Comparison of ENCODE assay signal across 8 cellular contexts in genomic region chr1:151199860-151200581, GRCh38. TPM values are rescaled to one million over a fixed set of nuclear protein-coding genes. Genes with fewer than 3 reads are reported as not detected.
DNase-seq lines count a peak whose midpoint lies in the region; ATAC-seq lines count a peak whose summit lies in the region.

No MANE protein-coding gene starts in this region.

- peaks cover 27% of the 10 kb centered on the region for H3K36me3 ChIP-seq in SK-N-MC (ENCODE audit: insufficient read depth, low read length)

- 0 out of 2 replicates have a peak overlapping the region, but pooled peaks have one; percentile 87 for H3K27ac ChIP-seq in SK-N-MC

- peaks cover 41% of the 10 kb centered on the region for H3K4me1 Mint-ChIP-seq in activated CD4-positive, alpha-beta T cell treated with anti-CD3 and anti-CD28 coated beads for 36 hours
- H3K4me1 Mint-ChIP-seq in effector memory CD8-positive, alpha-beta T cell (ENCODE audit: low read depth in 2 of 2) = peaks cover 31 to 39% of the 10 kb centered on the region in 2 donors
- peaks cover 30 to 63% (median 50%) of the 10 kb centered on the region in 4 donors for H3K4me1 Mint-ChIP-seq in naive thymus-derived CD8-positive, alpha-beta T cell

- H3K4me3 ChIP-seq in SK-N-MC = peak overlapping the region; percentile 100

- peak; percentile 28 for ATAC-seq in activated CD4-positive, alpha-beta T cell treated with anti-CD3 and anti-CD28 coated beads for 36 hours
- ATAC-seq in effector memory CD8-positive, alpha-beta T cell (replicated peaks) = no peak
- ATAC-seq in naive thymus-derived CD8-positive, alpha-beta T cell = no peak
- no peak for ATAC-seq in GM21576 (IDR thresholded peaks at IDR 0.05; ENCODE audit: unreplicated experiment)
- ATAC-seq in HG03571 (IDR thresholded peaks at IDR 0.05; ENCODE audit: unreplicated experiment) = no peak
- ATAC-seq in HG03095 (IDR thresholded peaks at IDR 0.05; ENCODE audit: unreplicated experiment) = no peak

- CTCF ChIA-PET in activated CD4-positive, alpha-beta T cell treated with anti-CD3 and anti-CD28 coated beads for 36 hours (lab: Charles Lee) = interaction anchor here (0.7 to 2.3 kb wide), 6 partner anchors 43 to 433 kb away, joined by 3 to 10 read pairs (median 3); partner anchors contain the start of gene TNFAIP8L2

- intact Hi-C loops in activated CD4-positive, alpha-beta T cell treated with anti-CD3 and anti-CD28 coated beads for 36 hours (cut with DNase I, micrococcal nuclease) = loop anchor here (2.0 to 5.0 kb wide), 6 partner anchors 43 to 202 kb away; partner anchors contain the start of genes RFX5 (in 2 of the 2), GABPB2 (in 1 of the 2), PI4KB (in 1 of the 2) and PRUNE1 (in 1 of the 2)

- peak overlapping the region; percentile 97 for H3K9ac ChIP-seq in SK-N-MC (ENCODE audit: insufficient read length)

- H3K36me3 Mint-ChIP-seq in activated CD4-positive, alpha-beta T cell treated with anti-CD3 and anti-CD28 coated beads for 36 hours (ENCODE audit: low read depth) = peaks cover 34% of the 10 kb centered on the region
- peaks cover 41% of the 10 kb centered on the region for H3K36me3 Mint-ChIP-seq in effector memory CD8-positive, alpha-beta T cell (ENCODE audit: insufficient read depth)
- peaks cover 0 to 31% (median 9%) of the 10 kb centered on the region in 3 donors for H3K36me3 Mint-ChIP-seq in naive thymus-derived CD8-positive, alpha-beta T cell

- no peaks in the 10 kb centered on the region for H3K9me3 ChIP-seq in SK-N-MC (ENCODE audit: low read depth, low read length)

- peak; percentile 51 for DNase-seq in activated CD4-positive, alpha-beta T cell treated with anti-CD3 and anti-CD28 coated beads for 36 hours
- DNase-seq in activated CD4-positive, alpha-beta T cell treated with anti-CD3 and anti-CD28 coated beads for 1 hour = no peak
- no peak for DNase-seq in SK-N-MC (ENCODE audit: low read depth, low spot score)
- no peak for DNase-seq in effector memory CD8-positive, alpha-beta T cell
- no peak for DNase-seq in naive thymus-derived CD8-positive, alpha-beta T cell

- no peaks in the 10 kb centered on the region for H3K9me3 Mint-ChIP-seq in activated CD4-positive, alpha-beta T cell treated with anti-CD3 and anti-CD28 coated beads for 36 hours (ENCODE audit: low read depth)
- H3K9me3 Mint-ChIP-seq in effector memory CD8-positive, alpha-beta T cell = no peaks in the 10 kb centered on the region
- H3K9me3 Mint-ChIP-seq in naive thymus-derived CD8-positive, alpha-beta T cell = no peaks in the 10 kb centered on the region

- H3K27ac Mint-ChIP-seq in activated CD4-positive, alpha-beta T cell treated with anti-CD3 and anti-CD28 coated beads for 36 hours = peak overlapping the region; percentile 100
- peak overlapping the region; percentile 97 to 99 for H3K27ac Mint-ChIP-seq in effector memory CD8-positive, alpha-beta T cell
- H3K27ac Mint-ChIP-seq in naive thymus-derived CD8-positive, alpha-beta T cell = peak overlapping the region; percentile 93 to 100 (median 97)

- POLR2A ChIA-PET in activated CD4-positive, alpha-beta T cell treated with anti-CD3 and anti-CD28 coated beads for 36 hours (lab: Charles Lee) = interaction anchor here (1.0 to 1.3 kb wide), 3 partner anchors 10 to 52 kb away, joined by 3 to 7 read pairs (median 3); partner anchors contain the start of gene VPS72
- POLR2A ChIA-PET in naive thymus-derived CD8-positive, alpha-beta T cell (lab: Charles Lee) = interaction anchor here (0.9 to 2.0 kb wide), 3 partner anchors 10 to 55 kb away, joined by 3 to 19 read pairs (median 5); partner anchors contain the start of genes PSMD4 and VPS72

- H3K27me3 Mint-ChIP-seq in activated CD4-positive, alpha-beta T cell treated with anti-CD3 and anti-CD28 coated beads for 36 hours = no peaks in the 10 kb centered on the region
- H3K27me3 Mint-ChIP-seq in effector memory CD8-positive, alpha-beta T cell = no peaks in the 10 kb centered on the region
- H3K27me3 Mint-ChIP-seq in naive thymus-derived CD8-positive, alpha-beta T cell = peaks cover 0 to 3% (median 0%) of the 10 kb centered on the region in 5 donors

- H3K4me3 Mint-ChIP-seq in activated CD4-positive, alpha-beta T cell treated with anti-CD3 and anti-CD28 coated beads for 36 hours = peak overlapping the region; percentile 98
- peak overlapping the region; percentile 99 to 100 for H3K4me3 Mint-ChIP-seq in effector memory CD8-positive, alpha-beta T cell
- peak overlapping the region; percentile 94 to 100 (median 97) for H3K4me3 Mint-ChIP-seq in naive thymus-derived CD8-positive, alpha-beta T cell

RNA-seq across cellular contexts. Expression of gene PIP5K1A, which starts 1.7 kb away (rescaled TPM):
- total RNA-seq in activated CD4-positive, alpha-beta T cell treated with anti-CD3 and anti-CD28 coated beads for 36 hours = 10 to 100 TPM; 74.5 to 85.1 TPM
- total RNA-seq in naive thymus-derived CD8-positive, alpha-beta T cell = 10 to 100 TPM; 52.5 to 55.8 TPM
- polyA plus RNA-seq in naive thymus-derived CD8-positive, alpha-beta T cell = 10 to 100 TPM in 2 of 3 donors, 1 to 10 TPM in 1; 8.5 to 11.0 (median 10.9) TPM

RNA-seq across cellular contexts. Expression of gene VPS72, which starts 10.0 kb away (rescaled TPM):
- total RNA-seq in activated CD4-positive, alpha-beta T cell treated with anti-CD3 and anti-CD28 coated beads for 36 hours = 10 to 100 TPM; 77.1 to 77.8 TPM
- total RNA-seq in naive thymus-derived CD8-positive, alpha-beta T cell = 10 to 100 TPM; 58.3 to 68.9 TPM
- polyA plus RNA-seq in naive thymus-derived CD8-positive, alpha-beta T cell = 10 to 100 TPM; 69.7 to 79.1 (median 70.9) TPM

RNA-seq across cellular contexts. Expression of gene TMOD4, which starts 24.2 kb away (rescaled TPM):
- 1 to 10 TPM in 1 of 2 experiments, under 1 TPM in 1; 0.69 to 2.3 TPM for total RNA-seq in activated CD4-positive, alpha-beta T cell treated with anti-CD3 and anti-CD28 coated beads for 36 hours
- total RNA-seq in naive thymus-derived CD8-positive, alpha-beta T cell = 1 to 10 TPM; 2.0 to 4.6 TPM
- polyA plus RNA-seq in naive thymus-derived CD8-positive, alpha-beta T cell = under 1 TPM in 2 of 3 donors, not detected in 1; 0.50 to 0.59 TPM

RNA-seq across cellular contexts. Expression of gene SCNM1, which starts 34.1 kb away (rescaled TPM):
- 10 to 100 TPM; 64.3 to 90.8 TPM for total RNA-seq in activated CD4-positive, alpha-beta T cell treated with anti-CD3 and anti-CD28 coated beads for 36 hours
- total RNA-seq in naive thymus-derived CD8-positive, alpha-beta T cell = 10 to 100 TPM; 57.8 to 65.2 TPM
- polyA plus RNA-seq in naive thymus-derived CD8-positive, alpha-beta T cell = 10 to 100 TPM; 53.7 to 74.2 (median 63.5) TPM

RNA-seq across cellular contexts. Expression of gene LYSMD1, which starts 34.3 kb away (rescaled TPM):
- 1 to 10 TPM; 4.3 to 5.1 TPM for total RNA-seq in activated CD4-positive, alpha-beta T cell treated with anti-CD3 and anti-CD28 coated beads for 36 hours
- total RNA-seq in naive thymus-derived CD8-positive, alpha-beta T cell = 1 to 10 TPM; 2.5 to 4.5 TPM
- polyA plus RNA-seq in naive thymus-derived CD8-positive, alpha-beta T cell = under 1 TPM in 2 of 3 donors, not detected in 1; 0.23 to 0.30 TPM
